Comparison of ENCODE assay signal across 8 cellular contexts in the genomic region with DNA sequence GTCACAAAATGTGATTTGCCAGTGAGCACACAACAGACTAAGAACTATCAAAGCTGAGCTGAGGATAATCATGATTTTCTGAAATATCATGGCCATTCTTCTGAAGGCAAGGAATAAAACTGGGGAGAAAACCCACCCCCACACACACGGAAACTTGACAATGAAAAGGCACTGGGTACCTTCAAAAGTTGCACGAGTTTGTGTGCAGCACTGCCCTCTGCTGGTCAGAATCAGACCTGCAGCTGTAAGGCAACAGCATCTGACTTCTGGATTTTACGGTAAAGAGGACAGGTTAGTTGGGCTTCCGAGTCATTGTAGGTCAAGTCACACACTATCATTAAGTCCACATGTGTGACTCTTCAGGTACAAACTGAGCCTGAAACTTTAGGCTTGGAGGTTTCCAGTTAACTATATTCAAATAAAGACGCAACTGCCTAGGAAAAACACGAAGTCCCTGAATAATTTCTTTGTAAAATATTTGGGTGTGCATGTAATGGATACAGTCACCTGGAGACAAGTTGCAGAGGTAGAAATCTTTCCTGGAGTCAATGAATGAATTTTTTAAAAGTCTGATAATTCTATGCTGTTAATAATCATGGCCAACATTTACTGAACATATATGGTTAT.
DNase-seq lines count a peak whose midpoint lies in the region; ATAC-seq and TF ChIP-seq lines count a peak whose summit lies in the region.

No MANE protein-coding gene starts in this region.

- peak; percentile 80 for DNase-seq in Ammon's horn (ENCODE audit: low spot score)
- peak; percentile 68 for DNase-seq in NCI-H82 (lab: John Stamatoyannopoulos, UW)
- DNase-seq in activated CD8-positive, alpha-beta memory T cell treated with anti-CD3 and anti-CD28 coated beads for 48 hours (ENCODE audit: low read depth in 2 of 3, low spot score in 2 of 3) = peak in 2 of 3 experiments; percentile 83 to 86
- peak; percentile 81 for DNase-seq in endothelial cell (ENCODE audit: low spot score)
- DNase-seq in middle frontal gyrus (ENCODE audit: extremely low spot score, low spot score) = peak; percentile 65
- DNase-seq in stimulated activated CD8-positive, alpha-beta memory T cell treated with anti-CD3 and anti-CD28 coated beads, Interleukin-4, amount 100 ng/mL, for 24 hours (ENCODE audit: low read depth) = peak; percentile 74

- no peaks in the 10 kb centered on the region for H3K9me3 Mint-ChIP-seq in endothelial cell (ENCODE audit: unreplicated experiment)

- H3K4me1 Mint-ChIP-seq in endothelial cell (ENCODE audit: unreplicated experiment) = no peaks in the 10 kb centered on the region

- no peaks in the 10 kb centered on the region for H3K36me3 Mint-ChIP-seq in endothelial cell (ENCODE audit: low read depth, unreplicated experiment)

- H3K27me3 Mint-ChIP-seq in endothelial cell (ENCODE audit: unreplicated experiment) = no peaks in the 10 kb centered on the region

- peak; percentile 96 for TF ChIP-seq CTCF in endothelial cell (IDR thresholded peaks at IDR 0.05; ENCODE audit: unreplicated experiment)

- no peak overlapping the region for H3K27ac Mint-ChIP-seq in endothelial cell (ENCODE audit: unreplicated experiment)

- ATAC-seq in GM21576 (IDR thresholded peaks at IDR 0.05; ENCODE audit: unreplicated experiment) = peak; percentile 50
- no peak for ATAC-seq in HG03354 (IDR thresholded peaks at IDR 0.05; ENCODE audit: poor library complexity, severe bottlenecking, unreplicated experiment)

- H3K4me3 Mint-ChIP-seq in endothelial cell (ENCODE audit: unreplicated experiment) = no peak overlapping the region
